Comparison of ENCODE assay signal across 24 cellular contexts in the genomic region with DNA sequence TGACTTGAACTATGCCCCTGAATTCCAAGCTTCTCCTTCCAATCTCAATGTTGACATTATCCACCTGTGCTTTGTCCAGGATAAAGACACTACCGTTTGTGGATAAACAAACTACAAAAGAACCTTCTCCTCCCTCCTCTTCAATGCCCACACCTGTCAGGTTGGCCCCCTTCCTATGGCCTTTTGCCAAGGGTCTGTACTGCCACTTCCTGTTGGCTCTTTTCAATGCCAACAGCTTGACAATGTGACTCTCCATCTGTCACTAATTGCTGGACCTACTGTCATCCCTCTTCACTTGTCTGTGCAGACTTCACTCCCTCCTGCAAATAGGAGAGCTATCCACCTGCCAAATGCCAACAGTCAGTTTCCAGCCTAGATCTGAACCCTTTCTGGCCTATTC. TPM values are rescaled to one million over a fixed set of nuclear protein-coding genes. Genes with fewer than 3 reads are reported as not detected.
DNase-seq lines count a peak whose midpoint lies in the region; ATAC-seq and TF ChIP-seq lines count a peak whose summit lies in the region.
"Had no signal": no experiment of that assay in that cellular context is flagged by ENCODE, and none has a peak within 500 bp of the region (broad histone marks: within the 10 kb centered on the region; RNA-seq: fewer than 3 reads in every experiment).

No MANE protein-coding gene starts in this region.

- ATAC-seq in HG02571 (IDR thresholded peaks at IDR 0.05; ENCODE audit: unreplicated experiment) (no peak), HG03095 (IDR thresholded peaks at IDR 0.05; ENCODE audit: unreplicated experiment) (no peak)
- ATAC-seq: foreskin keratinocyte, K562, left ventricle myocardium superior, WTC11 had no signal

- no peaks in the 10 kb centered on the region for H3K27me3 ChIP-seq in ovary
- H3K27me3 ChIP-seq: foreskin keratinocyte, hepatocyte, upper lobe of left lung had no signal

- H3K27ac ChIP-seq in ovary, result no peak overlapping the region
- H3K27ac ChIP-seq: BLaER1 treated with 17β-estradiol and CSF1 and Interleukin-3, amounts not matched to agents 10 nM and 100 nM; foreskin keratinocyte; hepatocyte; upper lobe of left lung had no signal

- intact Hi-C loops in ovary (cut with DNase I), result no loop called here

- no peaks in the 10 kb centered on the region for H3K9me3 ChIP-seq in ovary

- 8 to 17% (median 9%) methylated on average over 1 of the region's 1 CpG for WGBS in ovary, 3 donors

- peak; percentile 96 for DNase-seq in DMS153 (lab: John Stamatoyannopoulos, UW)
- DNase-seq in NCI-H146 treated with DMSO at 0.1 percent for 48 hours (lab: John Stamatoyannopoulos, UW; ENCODE audit: unreplicated experiment), result peak; percentile 94
- peak; percentile 63 for DNase-seq in NCI-H510A (lab: John Stamatoyannopoulos, UW)
- peak; percentile 59 to 84 for DNase-seq in cerebellar nuclear complex (lab: John Stamatoyannopoulos, UW)
- DNase-seq in NCI-H1048 (lab: John Stamatoyannopoulos, UW), result no peak
- no peak for DNase-seq in ovary
- DNase-seq: activated CD8-positive, alpha-beta memory T cell treated with anti-CD3 and anti-CD28 coated beads, Interleukin-2, amount 50 U/mL, for 48 hours; activated effector memory CD4-positive, alpha-beta T cell treated with Interleukin-2 at 50 U/mL for 16 hours; activated naive CD8-positive, alpha-beta T cell treated with anti-CD3 and anti-CD28 coated beads, Interleukin-2, amount 10 ng/mL, durations not matched to agents 7 days and 5 days; effector CD4-positive, alpha-beta T cell; erythroblast; foreskin keratinocyte; GF-D8; left ventricle myocardium superior; NCI-H446 treated with DMSO at 0.1 percent for 48 hours; nephron progenitor cell; T1000; upper lobe of left lung had no signal

- no peaks in the 10 kb centered on the region for H3K4me1 ChIP-seq in ovary (ENCODE audit: insufficient read depth)
- H3K4me1 ChIP-seq: BLaER1 treated with 17β-estradiol and CSF1 and Interleukin-3, amounts not matched to agents 10 nM and 100 nM; foreskin keratinocyte; upper lobe of left lung had no signal

- TF ChIP-seq EP300 in ovary (IDR thresholded peaks at IDR 0.05), result no peak

- TF ChIP-seq CTCF in ovary (IDR thresholded peaks at IDR 0.05), result no peak

- TF ChIP-seq POLR2A in ovary (IDR thresholded peaks at IDR 0.05), result no peak

- H3K4me3 ChIP-seq in ovary, result no peak overlapping the region
- H3K4me3 ChIP-seq: BLaER1 treated with 17β-estradiol and CSF1 and Interleukin-3, amounts not matched to agents 10 nM and 100 nM; hepatocyte; K562; upper lobe of left lung had no signal

- no peaks in the 10 kb centered on the region for H3K36me3 ChIP-seq in ovary
- H3K36me3 ChIP-seq: BLaER1 treated with 17β-estradiol and CSF1 and Interleukin-3, amounts not matched to agents 10 nM and 100 nM; upper lobe of left lung had no signal

RNA-seq across cellular contexts. Expression of a gene that starts 35.8 kb away (rescaled TPM):
- total RNA-seq in ovary, result 10 to 100 TPM in 5 of 7 donors, 1 to 10 TPM in 2; 6.2 to 25.7 (median 17.5) TPM
- polyA plus RNA-seq in ovary, result 10 to 100 TPM in 1 of 2 donors, 1 to 10 TPM in 1; 4.0 to 13.0 TPM

Comparison
In these comparisons a context has a peak if more than half of its experiments do, and no peak if none do; other contexts are left out.
1. DNase-seq: peak in DMS153 (single experiment), NCI-H146 treated with DMSO at 0.1 percent for 48 hours (single experiment), NCI-H510A (single experiment) and cerebellar nuclear complex (2 of 2); none in NCI-H1048 (single experiment) and ovary (0 of 5).